Comparison of ENCODE assay signal across 11 cellular contexts in the genomic region with DNA sequence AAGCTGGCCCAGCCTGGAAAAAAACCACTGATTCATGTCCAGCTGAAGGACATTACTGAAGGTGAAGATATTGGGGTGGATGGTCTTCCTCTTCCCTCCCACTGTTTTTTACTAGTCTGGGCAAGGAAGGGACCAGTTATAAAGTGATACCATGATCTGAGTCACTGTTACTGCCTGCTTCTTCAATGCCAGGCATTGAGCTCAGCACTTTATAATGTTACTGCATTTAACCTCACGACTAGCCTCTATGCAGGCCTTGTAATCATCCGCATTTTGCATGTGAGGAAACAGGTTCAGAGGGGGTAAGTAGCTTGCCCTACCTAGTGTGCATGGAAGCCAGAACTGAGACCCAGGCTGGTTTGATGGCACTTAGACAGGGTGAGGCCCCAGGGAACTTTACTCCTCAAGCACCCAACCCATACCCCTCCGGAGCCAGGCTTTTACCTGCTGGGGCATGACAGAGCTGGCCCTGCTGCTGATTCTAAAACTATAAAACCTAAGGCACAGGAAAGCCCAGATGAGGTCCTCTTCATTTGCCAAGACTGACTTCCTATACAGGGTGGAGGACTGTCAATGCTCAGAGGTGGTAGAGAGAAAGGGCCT. TPM values are rescaled to one million over a fixed set of nuclear protein-coding genes. Genes with fewer than 3 reads are reported as not detected.
"Had no signal": no experiment of that assay in that cellular context is flagged by ENCODE, and none has a peak within 500 bp of the region (broad histone marks: within the 10 kb centered on the region; RNA-seq: fewer than 3 reads in every experiment).

No MANE protein-coding gene starts in this region.

- DNase-seq: activated CD4-positive, alpha-beta T cell treated with anti-CD3 and anti-CD28 coated beads, Interleukin-2, amount 10 ng/mL, durations not matched to agents 7 days and 5 days; activated CD4-positive, CD25-positive, alpha-beta regulatory T cell; activated CD8-positive, alpha-beta memory T cell treated with anti-CD3 and anti-CD28 coated beads, Interleukin-2, amount 50 U/mL, for 48 hours; activated naive CD4-positive, alpha-beta T cell; activated naive CD8-positive, alpha-beta T cell treated with anti-CD3 and anti-CD28 coated beads, Interleukin-2, amount 10 ng/mL, durations not matched to agents 7 days and 5 days; cortex of kidney; effector CD8-positive, alpha-beta T cell; natural killer cell; right cardiac atrium had no signal

- FAIRE-seq: endothelial cell of umbilical vein had no signal

- ATAC-seq: natural killer cell had no signal

- H3K4me3 ChIP-seq: smooth muscle cell had no signal

RNA-seq across cellular contexts. Expression of gene KCNK5, which starts 11.0 kb away (rescaled TPM):
- total RNA-seq: endothelial cell of umbilical vein, smooth muscle cell had no signal
- polyA plus RNA-seq: endothelial cell of umbilical vein, smooth muscle cell had no signal
